Comparison of ENCODE assay signal across 10 cellular contexts in the genomic region with DNA sequence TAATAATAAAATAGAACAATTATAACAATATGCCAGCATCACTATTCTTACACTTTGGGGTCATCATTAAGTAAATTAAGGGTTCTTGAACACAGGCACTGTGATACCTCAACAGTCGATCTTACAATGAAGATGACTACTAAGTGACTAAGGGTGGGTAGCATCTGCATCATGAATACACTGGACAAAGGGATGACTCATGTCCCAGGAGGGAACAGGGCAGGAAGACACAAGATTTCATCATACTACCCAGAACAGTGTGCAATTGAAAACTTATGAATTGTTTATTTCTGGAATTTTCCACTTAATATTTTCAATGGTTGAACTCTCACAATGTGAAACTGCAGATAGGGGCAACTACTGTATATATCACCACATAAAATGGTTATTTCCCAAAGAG. TPM values are rescaled to one million over a fixed set of nuclear protein-coding genes. Genes with fewer than 3 reads are reported as not detected.
A peak's percentile ranks its signal among the peaks of the same experiment; 100 is the strongest.
DNase-seq lines count a peak whose midpoint lies in the region; TF ChIP-seq lines count a peak whose summit lies in the region.
"Had no signal": no experiment of that assay in that cellular context is flagged by ENCODE, and none has a peak within 500 bp of the region (broad histone marks: within the 10 kb centered on the region; RNA-seq: fewer than 3 reads in every experiment).

No MANE protein-coding gene starts in this region.

- no peaks in the 10 kb centered on the region for H3K79me2 ChIP-seq in osteoblast (ENCODE audit: insufficient read depth, low read length)
- no peaks in the 10 kb centered on the region for H3K79me2 ChIP-seq in smooth muscle cell (ENCODE audit: low read depth)

- no peaks in the 10 kb centered on the region for H3K36me3 ChIP-seq in osteoblast (ENCODE audit: insufficient read depth, low read length)
- no peaks in the 10 kb centered on the region for H3K36me3 ChIP-seq in smooth muscle cell (ENCODE audit: low read depth)
- H3K36me3 ChIP-seq in thyroid gland: no peaks in the 10 kb centered on the region

- peaks cover 8% of the 10 kb centered on the region for H3K4me1 ChIP-seq in osteoblast (ENCODE audit: insufficient read depth, low read length)
- H3K4me1 ChIP-seq in smooth muscle cell (ENCODE audit: low read depth): no peaks in the 10 kb centered on the region
- H3K4me1 ChIP-seq in thyroid gland: no peaks in the 10 kb centered on the region

- no peak overlapping the region for H3K9ac ChIP-seq in smooth muscle cell (ENCODE audit: low read depth)

- no peaks in the 10 kb centered on the region for H3F3A ChIP-seq in smooth muscle cell (ENCODE audit: low read depth)

- no peak for TF ChIP-seq POLR2A in thyroid gland (IDR thresholded peaks at IDR 0.05)

- intact Hi-C loops in thyroid gland (cut with DNase I): no loop called here

- no peak overlapping the region for H3K4me2 ChIP-seq in osteoblast (ENCODE audit: insufficient read depth, low read length)
- no peak overlapping the region for H3K4me2 ChIP-seq in smooth muscle cell

- no peaks in the 10 kb centered on the region for H3K9me3 ChIP-seq in osteoblast (ENCODE audit: low read depth, low read length)
- no peaks in the 10 kb centered on the region for H3K9me3 ChIP-seq in smooth muscle cell (replicated peaks; ENCODE audit: low read depth)
- no peaks in the 10 kb centered on the region for H3K9me3 ChIP-seq in thyroid gland

- H4K20me1 ChIP-seq in osteoblast (ENCODE audit: insufficient read depth, low read length) (no peaks in the 10 kb centered on the region), smooth muscle cell (ENCODE audit: low read depth) (no peaks in the 10 kb centered on the region)

- H3K27ac ChIP-seq in osteoblast (ENCODE audit: low read depth, low read length) (no peak overlapping the region), smooth muscle cell (ENCODE audit: low read depth) (no peak overlapping the region), thyroid gland (no peak overlapping the region)

- H3K27me3 ChIP-seq in osteoblast (ENCODE audit: insufficient read depth, low read length) (no peaks in the 10 kb centered on the region), smooth muscle cell (ENCODE audit: low read depth) (no peaks in the 10 kb centered on the region), thyroid gland (no peaks in the 10 kb centered on the region)

- DNase-seq in COLO829 (ENCODE audit: low spot score) (peak; percentile 79), NCI-H446 treated with DMSO at 0.1 percent for 48 hours (lab: John Stamatoyannopoulos, UW) (peak; percentile 11), dermis blood vessel endothelial cell (peak; percentile 80), myocyte (ENCODE audit: low read depth) (peak; percentile 83), NCI-H2227 treated with DMSO at 0.1 percent for 48 hours (lab: John Stamatoyannopoulos, UW) (no peak), osteoblast (ENCODE audit: insufficient read length, low spot score, missing footprints) (no peak), smooth muscle cell (lab: John Stamatoyannopoulos, UW; ENCODE audit: unreplicated experiment) (no peak), thyroid gland (no peak)
- DNase-seq: immature natural killer cell had no signal

- H3K4me3 ChIP-seq in osteoblast (ENCODE audit: insufficient read depth, low read length) (no peak overlapping the region), smooth muscle cell (no peak overlapping the region), thyroid gland (replicated peaks in 1 of 3) (no peak overlapping the region)

- WGBS in smooth muscle cell (ENCODE audit: low lambda C conversion rate): 25% methylated on average over 1 of the region's 1 CpG
- 80 to 82% methylated on average over 1 of the region's 1 CpG for WGBS in thyroid gland, 2 donors

- TF ChIP-seq CTCF in osteoblast (IDR thresholded peaks at IDR 0.05; ENCODE audit: extremely low read depth, low read depth, low read length) (no peak), smooth muscle cell (IDR thresholded peaks at IDR 0.05; ENCODE audit: borderline replicate concordance, insufficient read depth, poor library complexity, severe bottlenecking) (no peak), thyroid gland (IDR thresholded peaks at IDR 0.05) (no peak)

- no peak overlapping the region for H2AFZ ChIP-seq in osteoblast (ENCODE audit: low read length)
- H2AFZ ChIP-seq in smooth muscle cell (ENCODE audit: low read depth): no peak overlapping the region

RNA-seq across cellular contexts. Expression of gene TSPAN19, which starts 19.7 kb away (rescaled TPM):
- total RNA-seq in dermis blood vessel endothelial cell (under 0.01 TPM in 1 of 2 replicates, not detected in the other), myocyte (not detected in 2 replicates), osteoblast (not detected in 2 replicates), smooth muscle cell (0.04 TPM in 1 of 2 replicates, not detected in the other), thyroid gland (under 1 TPM in 2 of 4 donors, not detected in 2; 0.27 to 0.56 TPM)
- polyA plus RNA-seq in myocyte (2012): not detected
- not detected in 2 replicates for polyA plus RNA-seq in smooth muscle cell
- total RNA-seq: skeletal muscle tissue had no signal
- polyA plus RNA-seq: immature natural killer cell had no signal

RNA-seq across cellular contexts. Expression of gene LRRIQ1, which starts 19.7 kb away (rescaled TPM):
- total RNA-seq in dermis blood vessel endothelial cell (0.37 and 0.68 TPM in 2 replicates), myocyte (0.10 TPM in 1 of 2 replicates, not detected in the other), osteoblast (under 0.01 TPM in 1 of 2 replicates, not detected in the other), smooth muscle cell (0.49 and 1.3 TPM in 2 replicates), thyroid gland (1 to 10 TPM; 1.3 to 6.8 (median 4.4) TPM)
- not detected for polyA plus RNA-seq in myocyte (2012)
- 1.3 and 3.0 TPM in 2 replicates for polyA plus RNA-seq in smooth muscle cell
- total RNA-seq: skeletal muscle tissue had no signal
- polyA plus RNA-seq: immature natural killer cell had no signal

Comparison
In these comparisons a context has a peak if more than half of its experiments do, and no peak if none do; other contexts are left out.
1. DNase-seq: peak in COLO829 (single experiment), NCI-H446 treated with DMSO at 0.1 percent for 48 hours (single experiment), dermis blood vessel endothelial cell (single experiment) and myocyte (single experiment); none in NCI-H2227 treated with DMSO at 0.1 percent for 48 hours (single experiment), osteoblast (single experiment), smooth muscle cell (single experiment) and thyroid gland (0 of 2).